15 cellular contexts compared by ENCODE assay signal in the genomic region with DNA sequence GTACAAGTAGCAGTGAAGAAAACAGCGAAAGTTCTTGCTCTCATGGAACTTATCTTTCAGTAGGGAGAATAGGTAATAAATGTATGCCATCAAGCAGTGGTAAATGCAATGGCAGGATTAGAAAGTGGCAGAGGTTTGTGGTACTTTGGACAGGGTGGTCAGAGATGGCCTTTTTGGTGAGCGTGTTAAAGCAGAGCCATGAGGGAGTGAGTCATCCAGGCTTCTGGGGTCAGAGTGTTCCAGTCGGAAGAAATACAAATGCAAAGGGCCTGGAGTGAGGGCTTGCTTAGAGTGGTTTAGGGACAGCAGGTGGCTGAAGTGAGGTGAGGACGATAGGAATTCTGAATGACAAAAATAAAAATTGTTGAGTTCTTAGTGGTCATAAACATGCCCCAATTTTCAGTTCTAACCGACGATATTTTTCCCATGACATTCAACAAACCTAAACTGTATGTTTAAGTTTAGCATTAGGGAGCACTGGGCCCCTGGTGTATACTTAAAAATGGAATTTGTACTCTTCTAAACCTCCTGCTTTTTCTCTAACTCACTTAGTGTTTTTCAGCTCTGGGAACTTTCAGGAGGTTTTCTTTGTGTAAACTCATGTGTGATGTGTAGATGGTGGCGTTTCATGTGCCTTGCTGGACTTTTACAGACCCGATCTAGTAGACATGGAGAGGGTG.
DNase-seq lines count a peak whose midpoint lies in the region; ATAC-seq, FAIRE-seq and TF ChIP-seq lines count a peak whose summit lies in the region.
"Had no signal": no experiment of that assay in that cellular context is flagged by ENCODE, and none has a peak within 500 bp of the region (broad histone marks: within the 10 kb centered on the region; RNA-seq: fewer than 3 reads in every experiment).

No MANE protein-coding gene starts in this region.

- H3K79me2 ChIP-seq in endothelial cell of umbilical vein (ENCODE audit: control insufficient read depth, insufficient read depth, low read length): peaks cover 45% of the 10 kb centered on the region

- H3K36me3 Mint-ChIP-seq in CD4-positive, alpha-beta T cell (ENCODE audit: low read depth): peaks cover 62% of the 10 kb centered on the region
- H3K36me3 Mint-ChIP-seq in natural killer cell treated with Interleukin-12 subunit alpha and Interleukin-12 subunit beta and Interleukin-15 and Interleukin-18, amount 100 ng/mL, for 72 hours: peaks cover 26% of the 10 kb centered on the region

- no TSS peak for BruUV-seq in endothelial cell of umbilical vein (replicated peaks; lab: Mats Ljungman, UMichigan)

- TF ChIP-seq CTCF in CD4-positive, alpha-beta T cell (IDR thresholded peaks at IDR 0.05): no peak
- no peak for TF ChIP-seq CTCF in endothelial cell of umbilical vein (IDR thresholded peaks at IDR 0.05; ENCODE audit: extremely low read depth in 1 of 2, insufficient read depth in 1 of 2, low read depth in 1 of 2, low read length in 2 of 2)

- H3K4me2 ChIP-seq in endothelial cell of umbilical vein (ENCODE audit: insufficient read depth, low read length): no peak overlapping the region

- H4K20me1 ChIP-seq in endothelial cell of umbilical vein (replicated peaks; ENCODE audit: control insufficient read depth, extremely low read depth, insufficient read depth, low read length): peaks cover 2% of the 10 kb centered on the region

- peak; percentile 74 for FAIRE-seq in endothelial cell of umbilical vein (lab: Jason Lieb, UNC)

- DNase-seq in CD4-positive, alpha-beta T cell: no peak
- DNase-seq in endothelial cell of umbilical vein (ENCODE audit: low read depth, low spot score) (no peak), NCI-H446 (lab: John Stamatoyannopoulos, UW) (no peak)
- DNase-seq in natural killer cell treated with Interleukin-12 subunit alpha and Interleukin-12 subunit beta and Interleukin-15 and Interleukin-18, amount 100 ng/mL, for 72 hours (ENCODE audit: low spot score): no peak
- DNase-seq: activated T-cell treated with anti-CD3 and anti-CD28 coated beads, Interleukin-2, amount 50 U/mL, for 48 hours; AML-193; GOT3; stimulated activated CD4-positive, alpha-beta T cell treated with anti-CD3 and anti-CD28 coated beads, Interleukin-2, amount 100 ng/mL, for 48 hours; stimulated activated naive CD4-positive, alpha-beta T cell had no signal

- no peak overlapping the region for H3K4me3 ChIP-seq in HUES48 (ENCODE audit: low read depth, low read length)
- H3K4me3 ChIP-seq in endothelial cell of umbilical vein (replicated peaks in 1 of 3; ENCODE audit: insufficient read depth in 1 of 3, low read depth in 1 of 3, low read length in 3 of 3): no peak overlapping the region
- H3K4me3 ChIP-seq: breast epithelium, prostate gland had no signal

- POLR2A ChIA-PET in CD4-positive, alpha-beta T cell (lab: Charles Lee): no interaction called here
- POLR2A ChIA-PET in endothelial cell of umbilical vein (lab: Charles Lee): no interaction called here

- H3K27me3 ChIP-seq in CD4-positive, alpha-beta T cell (ENCODE audit: control insufficient read depth, insufficient read depth, low read length): no peaks in the 10 kb centered on the region
- no peaks in the 10 kb centered on the region for H3K27me3 ChIP-seq in HUES48 (ENCODE audit: control insufficient read depth, insufficient read depth, low read length)
- H3K27me3 ChIP-seq in endothelial cell of umbilical vein (ENCODE audit: control insufficient read depth in 2 of 2, insufficient read depth in 2 of 2, low read length in 2 of 2): no peaks in the 10 kb centered on the region
- H3K27me3 ChIP-seq: breast epithelium had no signal

- peaks cover 19% of the 10 kb centered on the region for H3K4me1 Mint-ChIP-seq in CD4-positive, alpha-beta T cell (ENCODE audit: low read depth)
- H3K4me1 Mint-ChIP-seq in natural killer cell treated with Interleukin-12 subunit alpha and Interleukin-12 subunit beta and Interleukin-15 and Interleukin-18, amount 100 ng/mL, for 72 hours (ENCODE audit: low read depth in 2 of 2): peaks cover 7 to 9% of the 10 kb centered on the region in 2 donors

- H3K9ac ChIP-seq in HUES48 (ENCODE audit: low read depth, low read length) (no peak overlapping the region), endothelial cell of umbilical vein (replicated peaks; ENCODE audit: extremely low read depth, insufficient read depth, low read length) (no peak overlapping the region)

- no peaks in the 10 kb centered on the region for H3K9me3 Mint-ChIP-seq in CD4-positive, alpha-beta T cell
- no peaks in the 10 kb centered on the region for H3K9me3 Mint-ChIP-seq in natural killer cell treated with Interleukin-12 subunit alpha and Interleukin-12 subunit beta and Interleukin-15 and Interleukin-18, amount 100 ng/mL, for 72 hours

- no peak overlapping the region for H3K27ac ChIP-seq in CD4-positive, alpha-beta T cell (ENCODE audit: low read depth, low read length)
- H3K27ac ChIP-seq in HUES48 (ENCODE audit: low read depth, low read length): peak overlapping the region; percentile 84
- H3K27ac ChIP-seq in endothelial cell of umbilical vein (ENCODE audit: insufficient read depth, low read depth, low read length): no peak overlapping the region
- H3K27ac ChIP-seq: breast epithelium, prostate gland had no signal

- no peaks in the 10 kb centered on the region for H3K9me1 ChIP-seq in endothelial cell of umbilical vein (replicated peaks; ENCODE audit: control insufficient read depth, extremely low read depth, insufficient read depth, low read length)

- no peaks in the 10 kb centered on the region for H3K27me3 Mint-ChIP-seq in CD4-positive, alpha-beta T cell
- H3K27me3 Mint-ChIP-seq in natural killer cell treated with Interleukin-12 subunit alpha and Interleukin-12 subunit beta and Interleukin-15 and Interleukin-18, amount 100 ng/mL, for 72 hours: no peaks in the 10 kb centered on the region

- no peak for TF ChIP-seq POLR2A in endothelial cell of umbilical vein (IDR thresholded peaks at IDR 0.05; ENCODE audit: low read depth, low read length)

- ATAC-seq in CD4-positive, alpha-beta T cell (ENCODE audit: poor library complexity): no peak
- ATAC-seq in natural killer cell treated with Interleukin-12 subunit alpha and Interleukin-12 subunit beta and Interleukin-15 and Interleukin-18, amount 100 ng/mL, for 72 hours: no peak
- ATAC-seq in GM21390 (IDR thresholded peaks at IDR 0.05; ENCODE audit: unreplicated experiment) (no peak), GM21381 (IDR thresholded peaks at IDR 0.05; ENCODE audit: unreplicated experiment) (no peak), esophagus mucosa (no peak)

- no peak overlapping the region for H3K4me3 Mint-ChIP-seq in CD4-positive, alpha-beta T cell
- no peak overlapping the region for H3K4me3 Mint-ChIP-seq in natural killer cell treated with Interleukin-12 subunit alpha and Interleukin-12 subunit beta and Interleukin-15 and Interleukin-18, amount 100 ng/mL, for 72 hours

- H3K27ac Mint-ChIP-seq in CD4-positive, alpha-beta T cell: peak overlapping the region; percentile 76
- H3K27ac Mint-ChIP-seq in natural killer cell treated with Interleukin-12 subunit alpha and Interleukin-12 subunit beta and Interleukin-15 and Interleukin-18, amount 100 ng/mL, for 72 hours: peak overlapping the region; percentile 27 to 58

- peaks cover 59% of the 10 kb centered on the region for H3K36me3 ChIP-seq in HUES48 (ENCODE audit: control insufficient read depth, insufficient read depth, low read length)
- H3K36me3 ChIP-seq in endothelial cell of umbilical vein (ENCODE audit: control insufficient read depth in 2 of 2, extremely low read depth in 1 of 2, insufficient read depth in 2 of 2, low read length in 2 of 2): peaks cover 32 to 39% of the 10 kb centered on the region in 2 experiments

- H3K9me3 ChIP-seq in CD4-positive, alpha-beta T cell (ENCODE audit: control insufficient read depth, low read length): no peaks in the 10 kb centered on the region
- H3K9me3 ChIP-seq in HUES48 (ENCODE audit: control insufficient read depth, insufficient read depth, low read length) (no peaks in the 10 kb centered on the region), endothelial cell of umbilical vein (replicated peaks; ENCODE audit: control insufficient read depth, insufficient read depth, low read length) (no peaks in the 10 kb centered on the region)
- H3K9me3 ChIP-seq: breast epithelium, prostate gland had no signal

- dilution Hi-C loops in endothelial cell of umbilical vein (cut with MboI; ENCODE audit: extremely low pct_ligation_motif_present, low sequenced_read_pairs): no loop called here

- no peak overlapping the region for H2AFZ ChIP-seq in endothelial cell of umbilical vein (ENCODE audit: low read depth, low read length)

- peaks cover 16% of the 10 kb centered on the region for H3K4me1 ChIP-seq in HUES48 (ENCODE audit: control insufficient read depth, insufficient read depth, low read length)
- peaks cover 5% of the 10 kb centered on the region for H3K4me1 ChIP-seq in endothelial cell of umbilical vein (ENCODE audit: control insufficient read depth, extremely low read depth, insufficient read depth, low read length)
- H3K4me1 ChIP-seq: breast epithelium, prostate gland had no signal

- CTCF ChIA-PET in CD4-positive, alpha-beta T cell (lab: Charles Lee): interaction anchor here (1.5 to 1.7 kb wide), 3 partner anchors 78 to 99 kb away, joined by 4 to 8 read pairs (median 5); partner anchors contain the start of gene MACF1
- CTCF ChIA-PET in endothelial cell of umbilical vein (lab: Charles Lee): no interaction called here

- intact Hi-C loops in CD4-positive, alpha-beta T cell (cut with DNase I, micrococcal nuclease): loop anchor here in 1 of 2 experiments (10.0 kb wide), 1 partner anchor 262 kb away; no protein-coding TSS in a partner anchor
- intact Hi-C loops in endothelial cell of umbilical vein (cut with micrococcal nuclease): no loop called here

TF ChIP-seq in endothelial cell of umbilical vein, 7 proteins besides CTCF, POLR2A, EP300 and RAD21:
- TF ChIP-seq FOS (IDR thresholded peaks at IDR 0.05; ENCODE audit: borderline replicate concordance, insufficient read depth, low read length): peak; percentile 48
- TF ChIP-seq EZH2 (IDR thresholded peaks at IDR 0.05; ENCODE audit: borderline replicate concordance, low read depth, low read length, severe bottlenecking): no peak
